Comparison of ENCODE assay signal across 19 cellular contexts in the genomic region with DNA sequence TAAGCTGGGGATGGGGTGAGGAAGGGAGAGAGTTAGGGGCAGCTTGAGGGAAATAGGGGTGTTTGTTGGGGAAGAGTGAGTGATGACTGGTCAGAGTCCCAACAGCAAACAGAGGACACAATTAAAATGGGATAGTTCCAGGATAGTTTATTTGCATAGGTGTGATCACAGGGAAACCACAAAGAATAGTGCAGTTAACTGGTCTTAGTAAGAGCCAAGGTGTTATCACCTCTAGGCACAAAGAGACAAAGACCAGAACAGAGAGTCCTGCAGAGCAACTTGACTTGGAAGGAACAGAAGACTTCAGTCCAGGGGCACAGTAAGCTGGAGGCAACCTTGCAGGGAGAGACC. TPM values are rescaled to one million over a fixed set of nuclear protein-coding genes. Genes with fewer than 3 reads are reported as not detected.
A peak's percentile ranks its signal among the peaks of the same experiment; 100 is the strongest.
DNase-seq lines count a peak whose midpoint lies in the region; TF ChIP-seq lines count a peak whose summit lies in the region.
"Had no signal": no experiment of that assay in that cellular context is flagged by ENCODE, and none has a peak within 500 bp of the region (broad histone marks: within the 10 kb centered on the region; RNA-seq: fewer than 3 reads in every experiment).

No MANE protein-coding gene starts in this region.

- no peaks in the 10 kb centered on the region for H3K9me3 ChIP-seq in mammary epithelial cell (replicated peaks; ENCODE audit: insufficient read depth, low read length)
- H3K9me3 ChIP-seq in hepatocyte (ENCODE audit: low read depth) = no peaks in the 10 kb centered on the region
- H3K9me3 ChIP-seq: BLaER1, MG63 had no signal

- BruUV-seq in mammary epithelial cell (replicated peaks; lab: Mats Ljungman, UMichigan) (no TSS peak), MCF 10A (replicated peaks; lab: Mats Ljungman, UMichigan) (no TSS peak)

- CTCF ChIA-PET in mammary epithelial cell (lab: Charles Lee; ENCODE audit: low non-redundant PET) = no interaction called here
- CTCF ChIA-PET in MCF 10A (lab: Yijun Ruan, JAX) = interaction anchor here (0.9 kb wide), 1 partner anchor 9 kb away, joined by 3 read pairs; no protein-coding TSS in a partner anchor
- CTCF ChIA-PET in activated CD4-positive, alpha-beta T cell treated with anti-CD3 and anti-CD28 coated beads, Interleukin-2, amount 10 ng/mL, durations not matched to agents 7 days and 5 days (lab: Charles Lee) = no interaction called here

- H4K20me1 ChIP-seq in mammary epithelial cell (ENCODE audit: insufficient read depth, low read length) (no peaks in the 10 kb centered on the region), hepatocyte (ENCODE audit: insufficient read depth, poor library complexity, severe bottlenecking) (no peaks in the 10 kb centered on the region)
- H4K20me1 ChIP-seq: BLaER1 had no signal

- H3K36me3 ChIP-seq in mammary epithelial cell (ENCODE audit: insufficient read depth, low read length) = no peaks in the 10 kb centered on the region
- H3K36me3 ChIP-seq in hepatocyte (replicated peaks; ENCODE audit: insufficient read depth, low read depth) = no peaks in the 10 kb centered on the region
- H3K36me3 ChIP-seq: BLaER1, MG63 had no signal

- H2AFZ ChIP-seq in mammary epithelial cell (ENCODE audit: low read depth, low read length) (peak overlapping the region; percentile 77), hepatocyte (no peak overlapping the region)

- no peak for TF ChIP-seq CTCF in mammary epithelial cell (conservative IDR thresholded peaks at IDR 0.05 in 1 of 2, IDR thresholded peaks at IDR 0.05 in 1 of 2; ENCODE audit: extremely low read depth in 1 of 2, insufficient read depth in 1 of 2, low read depth in 1 of 2, low read length in 2 of 2)
- no peak for TF ChIP-seq CTCF in MCF 10A (IDR thresholded peaks at IDR 0.05; ENCODE audit: unreplicated experiment)
- TF ChIP-seq CTCF in hepatocyte (IDR thresholded peaks at IDR 0.05; ENCODE audit: poor library complexity) = no peak
- no peak for TF ChIP-seq CTCF in nephron progenitor cell (IDR thresholded peaks at IDR 0.05)

- H3K4me1 ChIP-seq in mammary epithelial cell (ENCODE audit: insufficient read depth, low read length) (peaks cover 11% of the 10 kb centered on the region), hepatocyte (ENCODE audit: insufficient read depth) (peaks cover 17% of the 10 kb centered on the region)

- H3K27me3 ChIP-seq in mammary epithelial cell (ENCODE audit: insufficient read depth, low read length) = no peaks in the 10 kb centered on the region
- H3K27me3 ChIP-seq in hepatocyte = no peaks in the 10 kb centered on the region
- H3K27me3 ChIP-seq: BLaER1, MG63 had no signal

- H3K79me2 ChIP-seq in mammary epithelial cell (ENCODE audit: insufficient read depth, low read length) (no peaks in the 10 kb centered on the region), hepatocyte (no peaks in the 10 kb centered on the region)

- no peak overlapping the region for H3K9ac ChIP-seq in mammary epithelial cell (ENCODE audit: insufficient read depth, low read length)
- H3K9ac ChIP-seq: BLaER1 had no signal

- H3K4me2 ChIP-seq in mammary epithelial cell (ENCODE audit: insufficient read depth, low read depth, low read length) (no peak overlapping the region), hepatocyte (no peak overlapping the region)
- H3K4me2 ChIP-seq: BLaER1 had no signal

- H3K4me1 Mint-ChIP-seq in MCF 10A (ENCODE audit: insufficient read depth, unreplicated experiment) = no peaks in the 10 kb centered on the region
- H3K4me1 Mint-ChIP-seq in nephron progenitor cell = peaks cover 44% of the 10 kb centered on the region
- no peaks in the 10 kb centered on the region for H3K4me1 Mint-ChIP-seq in activated CD4-positive, alpha-beta T cell treated with anti-CD3 and anti-CD28 coated beads, Interleukin-2, amount 10 ng/mL, durations not matched to agents 7 days and 5 days
- H3K4me1 Mint-ChIP-seq: CD8-positive, alpha-beta memory T cell had no signal

- no peaks in the 10 kb centered on the region for H3K9me2 ChIP-seq in hepatocyte (replicated peaks; ENCODE audit: insufficient read depth)

- dilution Hi-C loops in mammary epithelial cell (cut with HindIII; ENCODE audit: low sequenced_read_pairs) = loop anchor here (10.0 kb wide), 1 partner anchor 334 kb away; no protein-coding TSS in a partner anchor

- H3K36me3 Mint-ChIP-seq in MCF 10A (ENCODE audit: insufficient read depth, unreplicated experiment) = no peaks in the 10 kb centered on the region
- no peaks in the 10 kb centered on the region for H3K36me3 Mint-ChIP-seq in nephron progenitor cell (ENCODE audit: low read depth)
- no peaks in the 10 kb centered on the region for H3K36me3 Mint-ChIP-seq in activated CD4-positive, alpha-beta T cell treated with anti-CD3 and anti-CD28 coated beads, Interleukin-2, amount 10 ng/mL, durations not matched to agents 7 days and 5 days (ENCODE audit: low read depth)
- H3K36me3 Mint-ChIP-seq: CD8-positive, alpha-beta memory T cell had no signal

- in situ Hi-C loops in mammary epithelial cell (cut with MboI; ENCODE audit: low sequenced_read_pairs in 2 of 2) = no loop called here

- H3K9me3 Mint-ChIP-seq in MCF 10A (ENCODE audit: unreplicated experiment) = no peaks in the 10 kb centered on the region
- no peaks in the 10 kb centered on the region for H3K9me3 Mint-ChIP-seq in nephron progenitor cell
- no peaks in the 10 kb centered on the region for H3K9me3 Mint-ChIP-seq in activated CD4-positive, alpha-beta T cell treated with anti-CD3 and anti-CD28 coated beads, Interleukin-2, amount 10 ng/mL, durations not matched to agents 7 days and 5 days
- H3K9me3 Mint-ChIP-seq: CD8-positive, alpha-beta memory T cell had no signal

- H3K27ac Mint-ChIP-seq in MCF 10A (ENCODE audit: low read depth, unreplicated experiment) (no peak overlapping the region), nephron progenitor cell (peak overlapping the region; percentile 43)
- no peak overlapping the region for H3K27ac Mint-ChIP-seq in activated CD4-positive, alpha-beta T cell treated with anti-CD3 and anti-CD28 coated beads, Interleukin-2, amount 10 ng/mL, durations not matched to agents 7 days and 5 days
- H3K27ac Mint-ChIP-seq: CD8-positive, alpha-beta memory T cell had no signal

- H3K27ac ChIP-seq in mammary epithelial cell (ENCODE audit: insufficient read depth, low read depth, low read length) (no peak overlapping the region), hepatocyte (peak overlapping the region; percentile 83)
- H3K27ac ChIP-seq: BLaER1 had no signal

- POLR2A ChIA-PET in MCF 10A (lab: Yijun Ruan, JAX) = no interaction called here
- POLR2A ChIA-PET in activated CD4-positive, alpha-beta T cell treated with anti-CD3 and anti-CD28 coated beads, Interleukin-2, amount 10 ng/mL, durations not matched to agents 7 days and 5 days (lab: Charles Lee) = no interaction called here

- no peak for DNase-seq in mammary epithelial cell
- no peak for DNase-seq in MCF 10A (ENCODE audit: unreplicated experiment)
- no peak for DNase-seq in hepatocyte (ENCODE audit: low spot score)
- no peak for DNase-seq in nephron progenitor cell
- DNase-seq in putamen (ENCODE audit: low spot score) = no peak
- no peak for DNase-seq in activated CD4-positive, alpha-beta T cell treated with anti-CD3 and anti-CD28 coated beads, Interleukin-2, amount 10 ng/mL, durations not matched to agents 7 days and 5 days
- DNase-seq in effector CD8-positive, alpha-beta T cell (lab: John Stamatoyannopoulos, UW) = no peak
- DNase-seq in DMS79 treated with DMSO at 0.1 percent for 48 hours (lab: John Stamatoyannopoulos, UW) = no peak
- DNase-seq: 8988T; CD8-positive, alpha-beta memory T cell; DND-41; GOT3; MG63; NCI-H1092; NCI-H2081 treated with DMSO at 0.1 percent for 48 hours; NCI-H524 treated with DMSO at 0.1 percent for 48 hours; NK-92 treated with Interleukin-12 subunit alpha and Interleukin-12 subunit beta, amount 100 ng/mL, for 24 hours; RPMI8226 had no signal

- no peak overlapping the region for H3K4me3 Mint-ChIP-seq in MCF 10A (ENCODE audit: unreplicated experiment)
- H3K4me3 Mint-ChIP-seq in nephron progenitor cell = no peak overlapping the region
- no peak overlapping the region for H3K4me3 Mint-ChIP-seq in activated CD4-positive, alpha-beta T cell treated with anti-CD3 and anti-CD28 coated beads, Interleukin-2, amount 10 ng/mL, durations not matched to agents 7 days and 5 days
- H3K4me3 Mint-ChIP-seq: CD8-positive, alpha-beta memory T cell had no signal

- intact Hi-C loops in mammary epithelial cell (cut with micrococcal nuclease) (no loop called here), MCF 10A (cut with micrococcal nuclease) (no loop called here)

- H3K27me3 Mint-ChIP-seq in MCF 10A (ENCODE audit: insufficient read depth, unreplicated experiment) = no peaks in the 10 kb centered on the region
- peaks cover 3% of the 10 kb centered on the region for H3K27me3 Mint-ChIP-seq in nephron progenitor cell (ENCODE audit: low read depth, poor library complexity)
- peaks cover 4% of the 10 kb centered on the region for H3K27me3 Mint-ChIP-seq in activated CD4-positive, alpha-beta T cell treated with anti-CD3 and anti-CD28 coated beads, Interleukin-2, amount 10 ng/mL, durations not matched to agents 7 days and 5 days

- H3K4me3 ChIP-seq in mammary epithelial cell (replicated peaks in 1 of 3; ENCODE audit: insufficient read depth in 1 of 3, low read depth in 2 of 3, low read length in 3 of 3) (no peak overlapping the region), hepatocyte (no peak overlapping the region)
- H3K4me3 ChIP-seq: BLaER1, MG63 had no signal

RNA-seq across cellular contexts. Expression of gene DLG1, which starts 42.1 kb away (rescaled TPM):
- total RNA-seq in mammary epithelial cell (100 to 1,000 TPM; 115 to 157 TPM), MCF 10A (2022) (121 and 129 TPM in 2 replicates), hepatocyte (118 and 128 TPM in 2 replicates)
- polyA plus RNA-seq in mammary epithelial cell (32.9 TPM), hepatocyte (54.8 and 77.7 TPM in 2 replicates)
- 172 TPM for polyA minus RNA-seq in mammary epithelial cell
- 10 to 100 TPM; 72.2 to 81.6 TPM for total RNA-seq in activated CD4-positive, alpha-beta T cell treated with anti-CD3 and anti-CD28 coated beads, Interleukin-2, amount 10 ng/mL, durations not matched to agents 7 days and 5 days
